11 cellular contexts compared by ENCODE assay signal in the genomic region with DNA sequence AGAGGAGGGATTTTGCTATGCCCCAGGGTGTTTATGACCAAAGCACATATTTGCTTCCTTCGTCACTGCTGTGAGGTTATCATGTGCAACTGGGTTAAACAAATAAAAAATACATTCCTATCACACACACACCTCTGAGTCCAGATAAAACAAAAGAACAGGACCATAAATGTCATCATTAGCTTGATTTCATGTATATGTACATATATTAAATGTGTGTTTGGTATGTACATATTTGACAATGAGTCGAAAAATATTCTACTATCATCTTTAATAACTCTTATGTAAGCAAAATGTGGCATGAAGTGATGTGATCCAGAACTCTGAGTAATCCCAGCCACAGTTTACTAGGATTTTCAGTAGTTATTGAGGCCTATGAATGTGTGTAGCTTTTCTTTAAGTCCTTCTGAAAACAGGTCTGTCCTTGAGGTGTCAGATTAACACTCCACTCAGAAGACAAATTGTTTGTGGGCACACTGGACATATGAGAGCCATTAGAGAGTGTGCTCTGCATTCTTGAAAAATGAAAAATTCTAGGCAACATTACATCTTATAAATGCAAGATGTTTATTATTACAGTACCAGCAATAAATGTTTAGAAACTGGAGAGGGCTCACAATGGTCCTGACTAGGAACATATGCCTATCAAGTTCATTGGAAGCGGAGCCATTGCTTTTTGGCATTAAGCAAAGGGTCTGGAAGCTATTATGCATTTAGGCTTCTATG.
A peak's percentile ranks its signal among the peaks of the same experiment; 100 is the strongest.
DNase-seq lines count a peak whose midpoint lies in the region; ATAC-seq and TF ChIP-seq lines count a peak whose summit lies in the region.
"Had no signal": no experiment of that assay in that cellular context is flagged by ENCODE, and none has a peak within 500 bp of the region (broad histone marks: within the 10 kb centered on the region; RNA-seq: fewer than 3 reads in every experiment).

No MANE protein-coding gene starts in this region.

- H3K27me3 ChIP-seq in mammary epithelial cell (ENCODE audit: insufficient read depth, low read length): no peaks in the 10 kb centered on the region
- no peaks in the 10 kb centered on the region for H3K27me3 ChIP-seq in tibial artery
- H3K27me3 ChIP-seq: Peyer's patch had no signal

- intact Hi-C loops in mammary epithelial cell (cut with micrococcal nuclease): loop anchor here (10.0 kb wide), 1 partner anchor 145 kb away; no protein-coding TSS in a partner anchor
- intact Hi-C loops in mucosa of descending colon (cut with DNase I, micrococcal nuclease): no loop called here
- intact Hi-C loops in tibial artery (cut with DNase I; ENCODE audit: low total_unique reads): no loop called here

- H3K36me3 ChIP-seq in mammary epithelial cell (ENCODE audit: insufficient read depth, low read length) (no peaks in the 10 kb centered on the region), mucosa of descending colon (ENCODE audit: low read depth) (no peaks in the 10 kb centered on the region), tibial artery (no peaks in the 10 kb centered on the region)
- H3K36me3 ChIP-seq: Peyer's patch had no signal

- 46% methylated on average over 3 of the region's 3 CpGs for WGBS in mammary epithelial cell (ENCODE audit: low coverage, missing lambda C conversion rate)

- dilution Hi-C loops in mammary epithelial cell (cut with HindIII; ENCODE audit: low sequenced_read_pairs): no loop called here

- H3K9ac ChIP-seq in mammary epithelial cell (ENCODE audit: insufficient read depth, low read length): no peak overlapping the region

- TF ChIP-seq CTCF in mammary epithelial cell (conservative IDR thresholded peaks at IDR 0.05 in 1 of 2, IDR thresholded peaks at IDR 0.05 in 1 of 2; ENCODE audit: extremely low read depth in 1 of 2, insufficient read depth in 1 of 2, low read depth in 1 of 2, low read length in 2 of 2): no peak
- no peak for TF ChIP-seq CTCF in mucosa of descending colon (IDR thresholded peaks at IDR 0.05)
- TF ChIP-seq CTCF in tibial artery (IDR thresholded peaks at IDR 0.05): no peak

- CTCF ChIA-PET in mammary epithelial cell (lab: Charles Lee; ENCODE audit: low non-redundant PET): no interaction called here

- H3K4me1 ChIP-seq in mammary epithelial cell (ENCODE audit: insufficient read depth, low read length) (peaks cover 15% of the 10 kb centered on the region), mucosa of descending colon (ENCODE audit: low read depth) (no peaks in the 10 kb centered on the region), tibial artery (no peaks in the 10 kb centered on the region)
- H3K4me1 ChIP-seq: Peyer's patch had no signal

- H3K79me2 ChIP-seq in mammary epithelial cell (ENCODE audit: insufficient read depth, low read length): no peaks in the 10 kb centered on the region

- DNase-seq in DMS114 treated with DMSO at 0.1 percent for 48 hours (lab: John Stamatoyannopoulos, UW; ENCODE audit: unreplicated experiment) (peak; percentile 46), NCI-H1417 (lab: John Stamatoyannopoulos, UW) (peak; percentile 16 to 74 (median 41)), mammary epithelial cell (peak; percentile 75), mucosa of descending colon (no peak), KG1 (lab: John Stamatoyannopoulos, UW) (no peak), tibial artery (no peak)
- DNase-seq in activated naive CD4-positive, alpha-beta T cell (lab: John Stamatoyannopoulos, UW): no peak
- DNase-seq in activated CD4-positive, alpha-beta T cell treated with anti-CD3 and anti-CD28 coated beads for 4 hours: no peak
- DNase-seq: activated CD8-positive, alpha-beta T cell treated with anti-CD3 and anti-CD28 coated beads for 36 hours; COR-L47; Peyer's patch had no signal

- H2AFZ ChIP-seq in mammary epithelial cell (ENCODE audit: low read depth, low read length): no peak overlapping the region

- H3K4me3 ChIP-seq in mammary epithelial cell (replicated peaks in 1 of 3; ENCODE audit: insufficient read depth in 1 of 3, low read depth in 2 of 3, low read length in 3 of 3): no peak overlapping the region
- no peak overlapping the region for H3K4me3 ChIP-seq in mucosa of descending colon
- no peak overlapping the region for H3K4me3 ChIP-seq in tibial artery
- H3K4me3 ChIP-seq: Peyer's patch had no signal

- H3K9me3 ChIP-seq in mammary epithelial cell (replicated peaks; ENCODE audit: insufficient read depth, low read length) (no peaks in the 10 kb centered on the region), mucosa of descending colon (no peaks in the 10 kb centered on the region), tibial artery (no peaks in the 10 kb centered on the region)
- H3K9me3 ChIP-seq: Peyer's patch had no signal

- H4K20me1 ChIP-seq in mammary epithelial cell (ENCODE audit: insufficient read depth, low read length): no peaks in the 10 kb centered on the region

- in situ Hi-C loops in mammary epithelial cell (cut with MboI; ENCODE audit: low sequenced_read_pairs in 2 of 2): no loop called here

- H3K4me2 ChIP-seq in mammary epithelial cell (ENCODE audit: insufficient read depth, low read depth, low read length): peak overlapping the region; percentile 7

- peak; percentile 25 for ATAC-seq in mucosa of descending colon
- ATAC-seq: activated CD8-positive, alpha-beta T cell treated with anti-CD3 and anti-CD28 coated beads for 36 hours had no signal

- BruUV-seq in mammary epithelial cell (replicated peaks; lab: Mats Ljungman, UMichigan): no TSS peak

- peak overlapping the region; percentile 48 for H3K27ac ChIP-seq in mammary epithelial cell (ENCODE audit: insufficient read depth, low read depth, low read length)
- H3K27ac ChIP-seq in tibial artery: no peak overlapping the region
- H3K27ac ChIP-seq: Peyer's patch had no signal

Comparison
In these comparisons a context has a peak if more than half of its experiments do, and no peak if none do; other contexts are left out.
1. DNase-seq: peak in DMS114 treated with DMSO at 0.1 percent for 48 hours (single experiment), NCI-H1417 (3 of 3) and mammary epithelial cell (single experiment); none in mucosa of descending colon (0 of 3), activated naive CD4-positive, alpha-beta T cell (0 of 4), activated CD4-positive, alpha-beta T cell treated with anti-CD3 and anti-CD28 coated beads for 4 hours (0 of 2), KG1 (single experiment) and tibial artery (0 of 2).